Comparison of ENCODE assay signal across 33 cellular contexts in genomic region chr4:151242305-151242704, GRCh38. TPM values are rescaled to one million over a fixed set of nuclear protein-coding genes. Genes with fewer than 3 reads are reported as not detected.
"Had no signal": no experiment of that assay in that cellular context is flagged by ENCODE, and none has a peak within 500 bp of the region (broad histone marks: within the 10 kb centered on the region; RNA-seq: fewer than 3 reads in every experiment).

No MANE protein-coding gene starts in this region.

- H3K4me3 ChIP-seq: left ventricle myocardium inferior, lung, ovary, right atrium auricular region, right lobe of liver, stomach, testis, thyroid gland, transverse colon, upper lobe of left lung, vagina had no signal

- H3K9me3 Mint-ChIP-seq: mesothelial cell of epicardium; naive B cell; natural killer cell; stimulated activated naive B cell treated with anti-CD40 and anti-IgM and Interleukin-4, amounts not matched to agents 10 μg/mL and 1 μg/mL and 100 μg/mL, for 72 hours had no signal

- DNase-seq: hypothalamus; islet precursor cell; left ventricle myocardium inferior; mesendoderm; naive B cell; natural killer cell; nephron progenitor cell; ovary; right lobe of liver; stimulated activated CD4-positive, alpha-beta T cell treated with anti-CD3 and anti-CD28 coated beads, Interleukin-12 subunit alpha, Interleukin-12 subunit beta, amount 100 ng/mL, for 4 hours; stimulated activated CD4-positive, alpha-beta T cell treated with anti-CD3 and anti-CD28 coated beads, Interleukin-15, amount 100 ng/mL, for 24 hours; stimulated activated CD4-positive, alpha-beta T cell treated with anti-CD3 and anti-CD28 coated beads, Interleukin-2, amount 100 ng/mL, for 24 hours; stimulated activated CD4-positive, alpha-beta T cell treated with anti-CD3 and anti-CD28 coated beads, Interleukin-4, amount 100 ng/mL, for 1 hour; stimulated activated naive B cell treated with anti-CD40 and anti-IgM and Interleukin-4, amounts not matched to agents 10 μg/mL and 1 μg/mL and 100 μg/mL, for 72 hours; stimulated activated naive CD8-positive, alpha-beta T cell treated with anti-CD3 and anti-CD28 coated beads, Interleukin-15, Interleukin-2, amounts not matched to agents 100 U/mL and 50 U/mL, for 24 hours; stomach; testis; thyroid gland; transverse colon; upper lobe of left lung had no signal

- H3K36me3 Mint-ChIP-seq: mesothelial cell of epicardium; naive B cell; natural killer cell; stimulated activated naive B cell treated with anti-CD40 and anti-IgM and Interleukin-4, amounts not matched to agents 10 μg/mL and 1 μg/mL and 100 μg/mL, for 72 hours had no signal

- H3K4me1 Mint-ChIP-seq: naive B cell; natural killer cell; nephron progenitor cell; stimulated activated naive B cell treated with anti-CD40 and anti-IgM and Interleukin-4, amounts not matched to agents 10 μg/mL and 1 μg/mL and 100 μg/mL, for 72 hours had no signal

- ATAC-seq: natural killer cell; right lobe of liver; stimulated activated naive B cell treated with anti-CD40 and anti-IgM and Interleukin-4, amounts not matched to agents 10 μg/mL and 1 μg/mL and 100 μg/mL, for 72 hours; stimulated activated naive CD8-positive, alpha-beta T cell treated with anti-CD3 and anti-CD28 coated beads, Interleukin-15, Interleukin-2, amounts not matched to agents 100 U/mL and 50 U/mL, for 24 hours had no signal

- H3K36me3 ChIP-seq: left ventricle myocardium inferior, ovary, right atrium auricular region, right lobe of liver, stomach, thyroid gland, transverse colon, upper lobe of left lung, vagina had no signal

- H3K27me3 ChIP-seq: ovary, right atrium auricular region, right lobe of liver, stomach, testis, thyroid gland, transverse colon, upper lobe of left lung, vagina had no signal

- H3K27ac ChIP-seq: left ventricle myocardium inferior, ovary, right atrium auricular region, right lobe of liver, stomach, testis, thyroid gland, transverse colon, upper lobe of left lung, vagina had no signal

- H3K4me3 Mint-ChIP-seq: mesothelial cell of epicardium; naive B cell; natural killer cell; nephron progenitor cell; stimulated activated naive B cell treated with anti-CD40 and anti-IgM and Interleukin-4, amounts not matched to agents 10 μg/mL and 1 μg/mL and 100 μg/mL, for 72 hours had no signal

- H3K4me1 ChIP-seq: vagina had no signal

- H3K9me3 ChIP-seq: left ventricle myocardium inferior, ovary, right atrium auricular region, right lobe of liver, stomach, testis, thyroid gland, transverse colon, upper lobe of left lung, vagina had no signal

- H3K27me3 Mint-ChIP-seq: progenitor cell of endocrine pancreas had no signal

- H3K27ac Mint-ChIP-seq: mesothelial cell of epicardium; naive B cell; natural killer cell; nephron progenitor cell; progenitor cell of endocrine pancreas; stimulated activated naive B cell treated with anti-CD40 and anti-IgM and Interleukin-4, amounts not matched to agents 10 μg/mL and 1 μg/mL and 100 μg/mL, for 72 hours had no signal

RNA-seq across cellular contexts. Expression of gene PRSS48, which starts 34.7 kb away (rescaled TPM):
- total RNA-seq: kidney epithelial cell, left ventricle myocardium inferior, lower leg skin, lung, mesothelial cell of epicardium, mononuclear cell, natural killer cell, omental fat pad, ovary, progenitor cell of endocrine pancreas, pulmonary artery endothelial cell, renal cortical epithelial cell, right atrium auricular region, right lobe of liver, skeletal muscle tissue, stomach, thyroid gland, transverse colon, upper lobe of left lung, urinary bladder, vagina had no signal
- polyA plus RNA-seq: lung, ovary, stomach, urinary bladder had no signal
